24 cellular contexts compared by ENCODE assay signal in genomic region chr5:144510845-144511580, GRCh38.
"Had no signal": no experiment of that assay in that cellular context is flagged by ENCODE, and none has a peak within 500 bp of the region (broad histone marks: within the 10 kb centered on the region; RNA-seq: fewer than 3 reads in every experiment).

No MANE protein-coding gene starts in this region.

- DNase-seq: activated B cell treated with CpG ODN at 0.5 μM for 24 hours; activated CD4-positive, alpha-beta T cell treated with anti-CD3 and anti-CD28 coated beads for 4 hours; activated CD8-positive, alpha-beta T cell treated with anti-CD3 and anti-CD28 coated beads for 36 hours; activated effector memory CD4-positive, alpha-beta T cell treated with Interleukin-2 at 50 U/mL for 16 hours; activated naive CD4-positive, alpha-beta T cell treated with anti-CD3 and anti-CD28 coated beads, Interleukin-2, amount 10 ng/mL, durations not matched to agents 7 days and 5 days; activated naive CD8-positive, alpha-beta T cell treated with anti-CD3 and anti-CD28 coated beads, Interleukin-2, amount 50 U/mL, for 24 hours; activated T-cell treated with anti-CD3 and anti-CD28 coated beads, Interleukin-2, amount 50 U/mL, for 4 hours; aorta; effector memory CD8-positive, alpha-beta T cell; mesenchymal stem cell; mucosa of descending colon; naive thymus-derived CD8-positive, alpha-beta T cell; nucleus accumbens; psoas muscle; sigmoid colon; stimulated activated CD4-positive, alpha-beta T cell treated with anti-CD3 and anti-CD28 coated beads, Interleukin-1b, Interleukin-23, amount 100 ng/mL, for 48 hours; stimulated activated CD8-positive, alpha-beta memory T cell treated with anti-CD3 and anti-CD28 coated beads, Interleukin-4, amount 100 ng/mL, for 48 hours; stimulated activated naive CD8-positive, alpha-beta T cell treated with anti-CD3 and anti-CD28 coated beads, Interleukin-15, Interleukin-2, amounts not matched to agents 100 U/mL and 50 U/mL, for 24 hours; substantia nigra; T-cell; tibial artery; uterus had no signal

- ATAC-seq: activated CD8-positive, alpha-beta T cell treated with anti-CD3 and anti-CD28 coated beads for 36 hours; activated naive CD8-positive, alpha-beta T cell treated with anti-CD3 and anti-CD28 coated beads, Interleukin-2, amount 50 U/mL, for 24 hours; activated T-cell treated with anti-CD3 and anti-CD28 coated beads, Interleukin-2, amount 50 U/mL, for 4 hours; effector memory CD8-positive, alpha-beta T cell; mucosa of descending colon; naive thymus-derived CD8-positive, alpha-beta T cell; psoas muscle; SK-N-SH treated with all-trans-retinoic acid at 6 μM for 48 hours; stimulated activated naive CD8-positive, alpha-beta T cell treated with anti-CD3 and anti-CD28 coated beads, Interleukin-15, Interleukin-2, amounts not matched to agents 100 U/mL and 50 U/mL, for 24 hours; T-cell had no signal

- H3K27ac ChIP-seq: breast epithelium, psoas muscle, sigmoid colon, tibial artery, uterus had no signal

- H3K9me3 ChIP-seq: mucosa of descending colon, psoas muscle, tibial artery, uterus had no signal

- H3K4me1 ChIP-seq: breast epithelium, psoas muscle, sigmoid colon, tibial artery, uterus had no signal

- H3K4me3 ChIP-seq: breast epithelium, mucosa of descending colon, psoas muscle, sigmoid colon, tibial artery, uterus had no signal

- H3K27me3 ChIP-seq: breast epithelium, sigmoid colon, tibial artery, uterus had no signal

- H3K36me3 ChIP-seq: breast epithelium, sigmoid colon, tibial artery, uterus had no signal
